ENCODE assay signal across 17 cellular contexts in genomic region chr12:76583301-76583700, GRCh38.
"Had no signal": no experiment of that assay in that cellular context is flagged by ENCODE, and none has a peak within 500 bp of the region (broad histone marks: within the 10 kb centered on the region; RNA-seq: fewer than 3 reads in every experiment).

No MANE protein-coding gene starts in this region.

- ATAC-seq: activated CD8-positive, alpha-beta T cell treated with anti-CD3 and anti-CD28 coated beads, Interleukin-2, amount 10 ng/mL, durations not matched to agents 7 days and 5 days; heart right ventricle had no signal

- H3K4me3 ChIP-seq: cardiac muscle cell, colonic mucosa, heart right ventricle, left ventricle myocardium inferior, ovary, stomach had no signal

- H3K27ac Mint-ChIP-seq: activated CD8-positive, alpha-beta T cell treated with anti-CD3 and anti-CD28 coated beads, Interleukin-2, amount 10 ng/mL, durations not matched to agents 7 days and 5 days; activated T-helper 1 cell treated with anti-CD3 and anti-CD28 coated beads, Interleukin-12 subunit alpha, Interleukin-12 subunit beta, Interleukin-2, Interleukin-4 antibody, amounts not matched to agents 30 ng/mL and 10 ng/mL and 1 ng/mL, durations not matched to agents 14 hours and 24 hours and 36 hours had no signal

- H3K9me3 ChIP-seq: colonic mucosa, ovary had no signal

- FAIRE-seq: frontal cortex, kidney had no signal

- H3K9me3 Mint-ChIP-seq: activated T-helper 1 cell treated with anti-CD3 and anti-CD28 coated beads, Interleukin-12 subunit alpha, Interleukin-12 subunit beta, Interleukin-2, Interleukin-4 antibody, amounts not matched to agents 30 ng/mL and 10 ng/mL and 1 ng/mL, durations not matched to agents 14 hours and 24 hours and 36 hours; neural crest cell had no signal

- H3K4me1 Mint-ChIP-seq: neural crest cell had no signal

- H3K4me3 Mint-ChIP-seq: activated CD8-positive, alpha-beta T cell treated with anti-CD3 and anti-CD28 coated beads, Interleukin-2, amount 10 ng/mL, durations not matched to agents 7 days and 5 days; activated T-helper 1 cell treated with anti-CD3 and anti-CD28 coated beads, Interleukin-12 subunit alpha, Interleukin-12 subunit beta, Interleukin-2, Interleukin-4 antibody, amounts not matched to agents 30 ng/mL and 10 ng/mL and 1 ng/mL, durations not matched to agents 14 hours and 24 hours and 36 hours; neural crest cell had no signal

- H3K36me3 ChIP-seq: cardiac muscle cell, colonic mucosa, heart right ventricle, left ventricle myocardium inferior, ovary, stomach had no signal

- H3K4me1 ChIP-seq: colonic mucosa, left ventricle myocardium inferior, stomach had no signal

- H3K27ac ChIP-seq: cardiac muscle cell, colonic mucosa, heart right ventricle, left ventricle myocardium inferior, ovary, stomach had no signal

- DNase-seq: activated CD4-positive, alpha-beta T cell treated with anti-CD3 and anti-CD28 coated beads for 4 hours; activated CD8-positive, alpha-beta T cell treated with anti-CD3 and anti-CD28 coated beads, Interleukin-2, amount 10 ng/mL, durations not matched to agents 7 days and 5 days; activated naive CD4-positive, alpha-beta T cell; aorta; colonic mucosa; effector CD4-positive, alpha-beta T cell; heart right ventricle; kidney; left ventricle myocardium inferior; ovary; stimulated activated CD4-positive, alpha-beta T cell treated with anti-CD3 and anti-CD28 coated beads, Interleukin-4, amount 100 ng/mL, for 4 hours; stomach; T-helper 9 cell had no signal

- H3K27me3 ChIP-seq: cardiac muscle cell, colonic mucosa, heart right ventricle, ovary, stomach had no signal
